In genomic region chr1:89358287-89358893, GRCh38 we compare ENCODE assay signal across 8 cellular contexts. TPM values are rescaled to one million over a fixed set of nuclear protein-coding genes. Genes with fewer than 3 reads are reported as not detected.
DNase-seq lines count a peak whose midpoint lies in the region; ATAC-seq and TF ChIP-seq lines count a peak whose summit lies in the region.

No MANE protein-coding gene starts in this region.

- H3F3A ChIP-seq in SK-N-SH (replicated peaks; ENCODE audit: insufficient read depth), result no peaks in the 10 kb centered on the region

- no peaks in the 10 kb centered on the region for H3K79me1 ChIP-seq in trophoblast cell (ENCODE audit: low read length)

- H3K27ac ChIP-seq in SK-N-SH (ENCODE audit: low read depth in 2 of 2, low read length in 1 of 2) (no peak overlapping the region), trophoblast cell (ENCODE audit: low read depth, low read length) (no peak overlapping the region), upper lobe of left lung (peak overlapping the region; percentile 1 to 74 (median 30))

- no peaks in the 10 kb centered on the region for H3K27me3 ChIP-seq in SK-N-SH (ENCODE audit: insufficient read depth)
- no peaks in the 10 kb centered on the region for H3K27me3 ChIP-seq in trophoblast cell (ENCODE audit: insufficient read depth, low read length)
- no peaks in the 10 kb centered on the region for H3K27me3 ChIP-seq in upper lobe of left lung

- H2AFZ ChIP-seq in SK-N-SH (ENCODE audit: low read depth), result no peak overlapping the region
- no peak overlapping the region for H2AFZ ChIP-seq in trophoblast cell (ENCODE audit: insufficient read depth, low read length, poor library complexity)

- no peak overlapping the region for H3K4ac ChIP-seq in trophoblast cell (ENCODE audit: low read depth, low read length)

- CTCF ChIA-PET in SK-N-SH (lab: Yijun Ruan, JAX), result interaction anchor here (0.6 to 7.2 kb wide), 31 partner anchors 9 to 387 kb away, joined by 3 to 63 read pairs (median 4); no protein-coding TSS in a partner anchor
- CTCF ChIA-PET in activated naive CD4-positive, alpha-beta T cell treated with anti-CD3 and anti-CD28 coated beads for 36 hours (lab: Charles Lee), result interaction anchor here (0.5 to 5.0 kb wide), 45 partner anchors 9 to 397 kb away, joined by 3 to 73 read pairs (median 5); partner anchors contain the start of genes GBP4 and GBP5

- TF ChIP-seq CTCF in SK-N-SH (IDR thresholded peaks at IDR 0.05), result peak; percentile 82
- peak; percentile 67 to 82 (median 76) for TF ChIP-seq CTCF in upper lobe of left lung (IDR thresholded peaks at IDR 0.05)

- ATAC-seq in GM21786 (IDR thresholded peaks at IDR 0.05; ENCODE audit: unreplicated experiment) (peak; percentile 75), upper lobe of left lung (ENCODE audit: low FRiP score in 2 of 2) (peak; percentile 79 to 93)

- H3K4me3 ChIP-seq in SK-N-SH (ENCODE audit: low read depth in 2 of 2, low read length in 1 of 2) (no peak overlapping the region), trophoblast cell (ENCODE audit: low read depth, low read length) (no peak overlapping the region), upper lobe of left lung (no peak overlapping the region)

- H3K4me1 ChIP-seq in SK-N-SH (ENCODE audit: control insufficient read depth in 1 of 2, insufficient read depth in 2 of 2, low read depth in 1 of 2, low read length in 1 of 2) (peaks cover 0 to 1% of the 10 kb centered on the region in 2 experiments; a peak in 2 of 4 replicates), trophoblast cell (ENCODE audit: control insufficient read depth in 1 of 2, insufficient read depth in 2 of 2, low read length in 2 of 2) (peaks cover 0 to 4% of the 10 kb centered on the region in 2 experiments), upper lobe of left lung (peaks cover 7 to 14% (median 11%) of the 10 kb centered on the region in 4 donors)

- H3K4me2 ChIP-seq in SK-N-SH, result no peak overlapping the region
- H3K4me2 ChIP-seq in trophoblast cell (ENCODE audit: low read length), result no peak overlapping the region

- no peak overlapping the region for H4K8ac ChIP-seq in trophoblast cell (ENCODE audit: low read depth, low read length)

- peak overlapping the region; percentile 65 for H3K27ac Mint-ChIP-seq in activated naive CD4-positive, alpha-beta T cell treated with anti-CD3 and anti-CD28 coated beads for 36 hours

- no peak overlapping the region for H2BK12ac ChIP-seq in trophoblast cell (ENCODE audit: low read length)

- H3K36me3 ChIP-seq in SK-N-SH (replicated peaks in 1 of 2; ENCODE audit: control insufficient read depth in 1 of 2, insufficient read depth in 2 of 2, low read length in 1 of 2), result no peaks in the 10 kb centered on the region
- no peaks in the 10 kb centered on the region for H3K36me3 ChIP-seq in trophoblast cell (ENCODE audit: control insufficient read depth in 1 of 2, insufficient read depth in 2 of 2, low read length in 2 of 2)
- H3K36me3 ChIP-seq in upper lobe of left lung, result no peaks in the 10 kb centered on the region

- no peaks in the 10 kb centered on the region for H3K36me3 Mint-ChIP-seq in activated naive CD4-positive, alpha-beta T cell treated with anti-CD3 and anti-CD28 coated beads for 36 hours (ENCODE audit: low read depth)

- H3K14ac ChIP-seq in trophoblast cell (ENCODE audit: low read length), result no peak overlapping the region

- H3K79me2 ChIP-seq in SK-N-SH (ENCODE audit: insufficient read depth) (no peaks in the 10 kb centered on the region), trophoblast cell (ENCODE audit: control insufficient read depth, insufficient read depth, low read length, poor library complexity) (no peaks in the 10 kb centered on the region)

- H3K9me3 ChIP-seq in SK-N-SH, result no peaks in the 10 kb centered on the region
- H3K9me3 ChIP-seq in trophoblast cell (ENCODE audit: insufficient read depth, low read depth, low read length), result no peaks in the 10 kb centered on the region
- no peaks in the 10 kb centered on the region for H3K9me3 ChIP-seq in upper lobe of left lung

- intact Hi-C loops in activated naive CD4-positive, alpha-beta T cell treated with anti-CD3 and anti-CD28 coated beads for 36 hours (cut with micrococcal nuclease), result loop anchor here (1.0 to 5.0 kb wide), 9 partner anchors 46 to 422 kb away; partner anchors contain the start of genes GBP2 and GBP4

- H2BK5ac ChIP-seq in trophoblast cell (ENCODE audit: low read depth, low read length, poor library complexity), result no peak overlapping the region

- no peak overlapping the region for H3K18ac ChIP-seq in trophoblast cell (ENCODE audit: low read length)

- H2BK120ac ChIP-seq in trophoblast cell (ENCODE audit: insufficient read depth, low read length, poor library complexity), result no peak overlapping the region

- H4K91ac ChIP-seq in trophoblast cell (ENCODE audit: low read depth, low read length), result no peak overlapping the region

- H3K9me2 ChIP-seq in SK-N-SH, result no peaks in the 10 kb centered on the region

- H2AK5ac ChIP-seq in trophoblast cell (ENCODE audit: low read length), result no peak overlapping the region

- TF ChIP-seq EP300 in SK-N-SH (IDR thresholded peaks at IDR 0.05; ENCODE audit: borderline replicate concordance in 1 of 2, low read depth in 1 of 2, low read length in 1 of 2) (0 out of 4 replicates have a peak, but pooled peaks of 1 of the 2 experiments have one; percentile 4), upper lobe of left lung (IDR thresholded peaks at IDR 0.05) (no peak)

- H3K27me3 Mint-ChIP-seq in activated naive CD4-positive, alpha-beta T cell treated with anti-CD3 and anti-CD28 coated beads for 36 hours (ENCODE audit: low read depth), result no peaks in the 10 kb centered on the region

- DNase-seq in DMS153 (lab: John Stamatoyannopoulos, UW) (peak; percentile 58), MV-4-11 (lab: John Stamatoyannopoulos, UW) (peak; percentile 65), SK-N-SH (peak; percentile 57), glomerular endothelial cell (ENCODE audit: extremely low read depth, low read depth, low spot score) (peak; percentile 22), trophoblast cell (peak; percentile 74 to 92), upper lobe of left lung (peak in 1 of 2 donors; percentile 75)
- peak; percentile 91 for DNase-seq in activated naive CD4-positive, alpha-beta T cell treated with anti-CD3 and anti-CD28 coated beads for 36 hours

- POLR2A ChIA-PET in SK-N-SH (lab: Yijun Ruan, JAX), result no interaction called here

- 24% methylated on average over 8 of the region's 8 CpGs for WGBS in SK-N-SH (ENCODE audit: low lambda C conversion rate)
- no CpG with 5 or more reads among the region's 8 CpGs for WGBS in trophoblast cell (ENCODE audit: extremely low coverage, insufficient coverage, insufficient read length)
- WGBS in upper lobe of left lung, 2 donors, result 19 to 24% methylated on average over 7 to 8 of the region's 8 CpGs

- H4K12ac ChIP-seq in trophoblast cell (ENCODE audit: low read depth, low read length), result no peak overlapping the region

- no peak overlapping the region for H3K23ac ChIP-seq in trophoblast cell (ENCODE audit: low read length)

- no peaks in the 10 kb centered on the region for H4K20me1 ChIP-seq in SK-N-SH (ENCODE audit: insufficient read depth)

- peaks cover 33% of the 10 kb centered on the region for H3K4me1 Mint-ChIP-seq in activated naive CD4-positive, alpha-beta T cell treated with anti-CD3 and anti-CD28 coated beads for 36 hours (ENCODE audit: low read depth)

- TF ChIP-seq RAD21 in SK-N-SH (IDR thresholded peaks at IDR 0.05; ENCODE audit: low read length), result peak; percentile 91

- H3K9me3 Mint-ChIP-seq in activated naive CD4-positive, alpha-beta T cell treated with anti-CD3 and anti-CD28 coated beads for 36 hours, result no peaks in the 10 kb centered on the region

- H3K4me3 Mint-ChIP-seq in activated naive CD4-positive, alpha-beta T cell treated with anti-CD3 and anti-CD28 coated beads for 36 hours, result peak overlapping the region; percentile 33

- H3K9ac ChIP-seq in SK-N-SH, result no peak overlapping the region
- no peak overlapping the region for H3K9ac ChIP-seq in trophoblast cell (ENCODE audit: low read length)

- TF ChIP-seq POLR2A in upper lobe of left lung (IDR thresholded peaks at IDR 0.05), result no peak

TF ChIP-seq in SK-N-SH, 30 proteins besides CTCF, POLR2A, EP300 and RAD21:
- TF ChIP-seq MAX (IDR thresholded peaks at IDR 0.05; ENCODE audit: low read depth) (0 out of 2 replicates have a peak, but pooled peaks have one; percentile 21), JUND (IDR thresholded peaks at IDR 0.05) (no peak), IRF3 (IDR thresholded peaks at IDR 0.05; ENCODE audit: low read depth, low read length) (no peak), SMC3 (IDR thresholded peaks at IDR 0.05; ENCODE audit: low read depth, low read length) (peak; percentile 95)
TF ChIP-seq in SK-N-SH: peak in this region for 2.

RNA-seq across cellular contexts. Expression of gene GBP6, which starts 5.5 kb away (rescaled TPM):
- not detected in 2 replicates for polyA plus RNA-seq in SK-N-SH (2012; rRNA removed)
- not detected in 2 replicates for polyA plus RNA-seq in SK-N-SH (2012; cell fraction: cytosol; rRNA removed)
- polyA plus RNA-seq in SK-N-SH (2012; cell fraction: nucleus; rRNA removed), result not detected in 2 replicates
- total RNA-seq in activated naive CD4-positive, alpha-beta T cell treated with anti-CD3 and anti-CD28 coated beads for 36 hours, result under 1 TPM in 1 of 2 experiments, not detected in 1; 0.07 TPM
- total RNA-seq in glomerular endothelial cell (not detected in 2 replicates), upper lobe of left lung (1 to 10 TPM in 2 of 6 donors, under 1 TPM in 4; 0.30 to 3.8 (median 0.73) TPM)
- not detected in 2 replicates for polyA plus RNA-seq in trophoblast cell (2013)

Comparison
In these comparisons a context has a peak if more than half of its experiments do, and no peak if none do; other contexts are left out.
1. H3K27ac ChIP-seq: peak in upper lobe of left lung (4 of 4); none in SK-N-SH (0 of 2) and trophoblast cell (single experiment).